In the genomic region with DNA sequence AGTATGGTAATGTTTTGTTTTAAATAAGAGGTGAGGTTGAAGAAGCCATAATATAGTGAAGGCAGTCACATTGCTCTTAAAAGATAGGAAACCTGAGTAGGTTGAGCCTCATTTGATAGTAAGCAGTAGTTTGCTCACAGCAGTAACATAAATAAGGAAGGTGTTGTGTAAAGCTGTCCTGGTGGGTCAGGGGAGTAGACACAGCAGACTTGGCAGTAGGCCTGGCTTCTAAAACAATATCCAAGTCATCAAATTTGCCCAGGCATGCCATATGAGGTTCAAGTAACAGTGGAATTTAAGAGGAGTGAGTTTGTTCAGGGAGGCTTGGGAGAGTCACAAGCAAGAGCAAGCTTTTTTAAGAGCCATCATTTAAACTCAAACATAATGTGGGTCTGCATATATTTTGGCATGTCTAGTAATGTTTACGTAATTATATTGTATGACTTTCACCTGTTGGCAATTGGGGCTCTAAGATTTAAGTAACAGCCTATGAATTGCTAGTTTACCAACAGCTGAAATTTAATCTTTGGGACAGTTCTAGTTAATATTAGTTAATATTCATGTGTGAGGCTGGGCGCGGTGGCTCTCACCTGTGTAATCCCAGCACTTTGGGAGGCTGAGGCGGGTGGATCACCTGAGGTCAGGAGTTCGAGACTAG, we compare ENCODE assay signal across 1 cellular context.
TF ChIP-seq lines count a peak whose summit lies in the region.

No MANE protein-coding gene starts in this region.

TF ChIP-seq in K562, 482 proteins besides CTCF, POLR2A, EP300 and RAD21 (continues in another document):
- TF ChIP-seq SLC30A9 (CRISPR knock-in tag; IDR thresholded peaks at IDR 0.05), result no peak
- TF ChIP-seq, protein P1, sequence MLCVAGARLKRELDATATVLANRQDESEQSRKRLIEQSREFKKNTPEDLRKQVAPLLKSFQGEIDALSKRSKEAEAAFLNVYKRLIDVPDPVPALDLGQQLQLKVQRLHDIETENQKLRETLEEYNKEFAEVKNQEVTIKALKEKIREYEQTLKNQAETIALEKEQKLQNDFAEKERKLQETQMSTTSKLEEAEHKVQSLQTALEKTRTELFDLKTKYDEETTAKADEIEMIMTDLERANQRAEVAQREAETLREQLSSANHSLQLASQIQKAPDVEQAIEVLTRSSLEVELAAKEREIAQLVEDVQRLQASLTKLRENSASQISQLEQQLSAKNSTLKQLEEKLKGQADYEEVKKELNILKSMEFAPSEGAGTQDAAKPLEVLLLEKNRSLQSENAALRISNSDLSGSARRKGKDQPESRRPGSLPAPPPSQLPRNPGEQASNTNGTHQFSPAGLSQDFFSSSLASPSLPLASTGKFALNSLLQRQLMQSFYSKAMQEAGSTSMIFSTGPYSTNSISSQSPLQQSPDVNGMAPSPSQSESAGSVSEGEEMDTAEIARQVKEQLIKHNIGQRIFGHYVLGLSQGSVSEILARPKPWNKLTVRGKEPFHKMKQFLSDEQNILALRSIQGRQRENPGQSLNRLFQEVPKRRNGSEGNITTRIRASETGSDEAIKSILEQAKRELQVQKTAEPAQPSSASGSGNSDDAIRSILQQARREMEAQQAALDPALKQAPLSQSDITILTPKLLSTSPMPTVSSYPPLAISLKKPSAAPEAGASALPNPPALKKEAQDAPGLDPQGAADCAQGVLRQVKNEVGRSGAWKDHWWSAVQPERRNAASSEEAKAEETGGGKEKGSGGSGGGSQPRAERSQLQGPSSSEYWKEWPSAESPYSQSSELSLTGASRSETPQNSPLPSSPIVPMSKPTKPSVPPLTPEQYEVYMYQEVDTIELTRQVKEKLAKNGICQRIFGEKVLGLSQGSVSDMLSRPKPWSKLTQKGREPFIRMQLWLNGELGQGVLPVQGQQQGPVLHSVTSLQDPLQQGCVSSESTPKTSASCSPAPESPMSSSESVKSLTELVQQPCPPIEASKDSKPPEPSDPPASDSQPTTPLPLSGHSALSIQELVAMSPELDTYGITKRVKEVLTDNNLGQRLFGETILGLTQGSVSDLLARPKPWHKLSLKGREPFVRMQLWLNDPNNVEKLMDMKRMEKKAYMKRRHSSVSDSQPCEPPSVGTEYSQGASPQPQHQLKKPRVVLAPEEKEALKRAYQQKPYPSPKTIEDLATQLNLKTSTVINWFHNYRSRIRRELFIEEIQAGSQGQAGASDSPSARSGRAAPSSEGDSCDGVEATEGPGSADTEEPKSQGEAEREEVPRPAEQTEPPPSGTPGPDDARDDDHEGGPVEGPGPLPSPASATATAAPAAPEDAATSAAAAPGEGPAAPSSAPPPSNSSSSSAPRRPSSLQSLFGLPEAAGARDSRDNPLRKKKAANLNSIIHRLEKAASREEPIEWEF (CRISPR knock-in tag; IDR thresholded peaks at IDR 0.05), result no peak
- no peak for TF ChIP-seq CCNT2 (IDR thresholded peaks at IDR 0.05; ENCODE audit: borderline replicate concordance, extremely low read depth, insufficient read length, low read depth, low read length)
- TF ChIP-seq, protein P2, sequence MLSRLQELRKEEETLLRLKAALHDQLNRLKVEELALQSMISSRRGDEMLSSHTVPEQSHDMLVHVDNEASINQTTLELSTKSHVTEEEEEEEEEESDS (CRISPR knock-in tag; IDR thresholded peaks at IDR 0.05), result no peak
- TF ChIP-seq C11orf30 (IDR thresholded peaks at IDR 0.05; ENCODE audit: low read depth), result peak; percentile 37; the same call in 1 of the 2 replicates
- no peak for TF ChIP-seq ZNF140 (CRISPR knock-in tag; IDR thresholded peaks at IDR 0.05)
- TF ChIP-seq, protein P3, sequence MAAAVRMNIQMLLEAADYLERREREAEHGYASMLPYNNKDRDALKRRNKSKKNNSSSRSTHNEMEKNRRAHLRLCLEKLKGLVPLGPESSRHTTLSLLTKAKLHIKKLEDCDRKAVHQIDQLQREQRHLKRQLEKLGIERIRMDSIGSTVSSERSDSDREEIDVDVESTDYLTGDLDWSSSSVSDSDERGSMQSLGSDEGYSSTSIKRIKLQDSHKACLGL (CRISPR knock-in tag; IDR thresholded peaks at IDR 0.05; ENCODE audit: borderline replicate concordance, poor library complexity, severe bottlenecking), result no peak
- no peak for TF ChIP-seq TCF7L2 (IDR thresholded peaks at IDR 0.05; ENCODE audit: low read depth, low read length)
- TF ChIP-seq, protein P4, sequence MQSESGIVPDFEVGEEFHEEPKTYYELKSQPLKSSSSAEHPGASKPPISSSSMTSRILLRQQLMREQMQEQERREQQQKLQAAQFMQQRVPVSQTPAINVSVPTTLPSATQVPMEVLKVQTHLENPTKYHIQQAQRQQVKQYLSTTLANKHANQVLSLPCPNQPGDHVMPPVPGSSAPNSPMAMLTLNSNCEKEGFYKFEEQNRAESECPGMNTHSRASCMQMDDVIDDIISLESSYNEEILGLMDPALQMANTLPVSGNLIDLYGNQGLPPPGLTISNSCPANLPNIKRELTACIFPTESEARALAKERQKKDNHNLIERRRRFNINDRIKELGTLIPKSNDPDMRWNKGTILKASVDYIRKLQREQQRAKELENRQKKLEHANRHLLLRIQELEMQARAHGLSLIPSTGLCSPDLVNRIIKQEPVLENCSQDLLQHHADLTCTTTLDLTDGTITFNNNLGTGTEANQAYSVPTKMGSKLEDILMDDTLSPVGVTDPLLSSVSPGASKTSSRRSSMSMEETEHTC (IDR thresholded peaks at IDR 0.05), result no peak
- no peak for TF ChIP-seq IRF9 (tag; IDR thresholded peaks at IDR 0.05)
- TF ChIP-seq ZKSCAN8 (CRISPR knock-in tag; IDR thresholded peaks at IDR 0.05), result no peak
- no peak for TF ChIP-seq ZNF282 (CRISPR knock-in tag; IDR thresholded peaks at IDR 0.05)
- TF ChIP-seq TCF3 (CRISPR knock-in tag; IDR thresholded peaks at IDR 0.05), result no peak
- TF ChIP-seq TEAD4 (IDR thresholded peaks at IDR 0.05; ENCODE audit: low read length), result peak; percentile 28
- TF ChIP-seq TEAD4 (CRISPR knock-in tag; IDR thresholded peaks at IDR 0.05; ENCODE audit: borderline replicate concordance), result no peak
- no peak for TF ChIP-seq RBM15 (IDR thresholded peaks at IDR 0.05; ENCODE audit: insufficient read depth, low read length)
- no peak for TF ChIP-seq ZNF175 (CRISPR knock-in tag; IDR thresholded peaks at IDR 0.05; ENCODE audit: low read depth)
- no peak for TF ChIP-seq ZNF23 (CRISPR knock-in tag; IDR thresholded peaks at IDR 0.05)
- no peak for TF ChIP-seq MIER1 (IDR thresholded peaks at IDR 0.05; ENCODE audit: low read depth)
- no peak for TF ChIP-seq HES1 (IDR thresholded peaks at IDR 0.05; ENCODE audit: low read depth)
- TF ChIP-seq MGA (IDR thresholded peaks at IDR 0.05), result no peak
- TF ChIP-seq CBX2 (IDR thresholded peaks at IDR 0.05; ENCODE audit: insufficient read depth, low read length, poor library complexity, severe bottlenecking), result no peak
- peak in 1 of 2 experiments; percentile 53; a peak in 1 of 4 replicates for TF ChIP-seq MLLT1 (IDR thresholded peaks at IDR 0.05)
- no peak for TF ChIP-seq COPS2 (conservative IDR thresholded peaks at IDR 0.05)
- no peak for TF ChIP-seq HOXB6 (CRISPR knock-in tag; IDR thresholded peaks at IDR 0.05; ENCODE audit: borderline replicate concordance)
- TF ChIP-seq DLX4 (CRISPR knock-in tag; IDR thresholded peaks at IDR 0.05), result no peak
- no peak for TF ChIP-seq MED1 (CRISPR knock-in tag; IDR thresholded peaks at IDR 0.05; ENCODE audit: borderline replicate concordance)
- no peak for TF ChIP-seq FOXK1 (CRISPR knock-in tag; IDR thresholded peaks at IDR 0.05; ENCODE audit: borderline replicate concordance)
- TF ChIP-seq SRSF9 (IDR thresholded peaks at IDR 0.05; ENCODE audit: borderline replicate concordance, low read depth, low read length), result no peak
